Comparison of ENCODE assay signal across 8 cellular contexts in the genomic region with DNA sequence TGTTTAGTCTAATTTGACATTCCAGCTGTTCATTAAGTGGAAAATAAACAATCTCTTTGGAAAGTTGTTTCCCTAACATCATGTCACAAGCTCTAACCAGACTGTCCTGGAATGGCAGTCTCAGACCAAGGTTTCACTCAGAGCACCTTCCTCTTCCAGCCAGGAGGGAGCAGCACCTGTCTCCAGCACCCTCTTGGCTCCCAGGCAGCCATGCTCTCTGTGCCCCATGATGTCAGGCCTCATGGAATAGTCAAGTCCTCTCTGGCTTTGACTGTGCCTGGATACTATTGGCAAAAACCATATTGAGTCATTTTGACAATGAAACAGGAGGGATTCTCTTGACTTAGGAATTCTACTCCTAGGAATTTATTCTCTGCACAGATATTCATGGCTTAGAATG.
DNase-seq lines count a peak whose midpoint lies in the region; ATAC-seq and TF ChIP-seq lines count a peak whose summit lies in the region.

No MANE protein-coding gene starts in this region.

- CTCF ChIA-PET in activated CD8-positive, alpha-beta memory T cell treated with anti-CD3 and anti-CD28 coated beads, Interleukin-2, amount 10 ng/mL, durations not matched to agents 7 days and 5 days (lab: Charles Lee): no interaction called here

- peak; percentile 86 for ATAC-seq in mucosa of descending colon
- no peak for ATAC-seq in activated CD8-positive, alpha-beta memory T cell treated with anti-CD3 and anti-CD28 coated beads, Interleukin-2, amount 10 ng/mL, durations not matched to agents 7 days and 5 days
- ATAC-seq in Right ventricle myocardium superior (ENCODE audit: poor library complexity): no peak

- no peaks in the 10 kb centered on the region for H3K36me3 Mint-ChIP-seq in activated CD8-positive, alpha-beta memory T cell treated with anti-CD3 and anti-CD28 coated beads, Interleukin-2, amount 10 ng/mL, durations not matched to agents 7 days and 5 days

- H3K27me3 Mint-ChIP-seq in activated CD8-positive, alpha-beta memory T cell treated with anti-CD3 and anti-CD28 coated beads, Interleukin-2, amount 10 ng/mL, durations not matched to agents 7 days and 5 days: no peaks in the 10 kb centered on the region

- H3K9me3 Mint-ChIP-seq in activated CD8-positive, alpha-beta memory T cell treated with anti-CD3 and anti-CD28 coated beads, Interleukin-2, amount 10 ng/mL, durations not matched to agents 7 days and 5 days (ENCODE audit: low read depth): no peaks in the 10 kb centered on the region

- H3K36me3 ChIP-seq in mucosa of descending colon (ENCODE audit: low read depth): no peaks in the 10 kb centered on the region

- no peaks in the 10 kb centered on the region for H3K4me1 ChIP-seq in mucosa of descending colon (ENCODE audit: low read depth)

- H3K4me3 ChIP-seq in astrocyte of the spinal cord (ENCODE audit: low read depth, low read length): no peak overlapping the region
- H3K4me3 ChIP-seq in mucosa of descending colon: no peak overlapping the region

- in situ Hi-C loops in astrocyte of the spinal cord (cut with HindIII; ENCODE audit: low sequenced_read_pairs): no loop called here

- intact Hi-C loops in mucosa of descending colon (cut with DNase I, micrococcal nuclease): loop anchor here in 1 of 2 donors (5.0 kb wide), 1 partner anchor 129 kb away; no protein-coding TSS in a partner anchor
- intact Hi-C loops in Right ventricle myocardium superior (cut with DNase I): no loop called here

- no peak overlapping the region for H3K27ac Mint-ChIP-seq in activated CD8-positive, alpha-beta memory T cell treated with anti-CD3 and anti-CD28 coated beads, Interleukin-2, amount 10 ng/mL, durations not matched to agents 7 days and 5 days

- DNase-seq in HT-29 (ENCODE audit: low spot score) (peak; percentile 72), astrocyte of the spinal cord (ENCODE audit: low read depth, low spot score) (no peak), mucosa of descending colon (peak in 2 of 3 donors; percentile 54 to 58), T-helper 9 cell (no peak), Right ventricle myocardium superior (no peak)
- DNase-seq in activated CD4-positive, alpha-beta T cell treated with anti-CD3 and anti-CD28 coated beads for 48 hours: no peak
- DNase-seq in activated CD8-positive, alpha-beta memory T cell treated with anti-CD3 and anti-CD28 coated beads, Interleukin-2, amount 10 ng/mL, durations not matched to agents 7 days and 5 days: no peak

- H3K4me1 Mint-ChIP-seq in activated CD8-positive, alpha-beta memory T cell treated with anti-CD3 and anti-CD28 coated beads, Interleukin-2, amount 10 ng/mL, durations not matched to agents 7 days and 5 days: no peaks in the 10 kb centered on the region

- no peaks in the 10 kb centered on the region for H3K9me3 ChIP-seq in mucosa of descending colon

- TF ChIP-seq CTCF in GM12873 (IDR thresholded peaks at IDR 0.05; ENCODE audit: insufficient read depth, low read depth, low read length, missing control alignments): peak; percentile 50
- peak; percentile 29 for TF ChIP-seq CTCF in astrocyte of the spinal cord (IDR thresholded peaks at IDR 0.05; ENCODE audit: low read depth, low read length)
- no peak for TF ChIP-seq CTCF in mucosa of descending colon (IDR thresholded peaks at IDR 0.05)

- no peak overlapping the region for H3K4me3 Mint-ChIP-seq in activated CD8-positive, alpha-beta memory T cell treated with anti-CD3 and anti-CD28 coated beads, Interleukin-2, amount 10 ng/mL, durations not matched to agents 7 days and 5 days

Comparison
In these comparisons a context has a peak if more than half of its experiments do, and no peak if none do; other contexts are left out.
1. DNase-seq: peak in HT-29 (single experiment) and mucosa of descending colon (2 of 3); none in astrocyte of the spinal cord (single experiment), T-helper 9 cell (single experiment), activated CD4-positive, alpha-beta T cell treated with anti-CD3 and anti-CD28 coated beads for 48 hours (single experiment), activated CD8-positive, alpha-beta memory T cell treated with anti-CD3 and anti-CD28 coated beads, Interleukin-2, amount 10 ng/mL, durations not matched to agents 7 days and 5 days (single experiment) and Right ventricle myocardium superior (single experiment).